Comparison of ENCODE assay signal across 29 cellular contexts in genomic region chr13:34734932-34735331, GRCh38.
"Had no signal": no experiment of that assay in that cellular context is flagged by ENCODE, and none has a peak within 500 bp of the region (broad histone marks: within the 10 kb centered on the region; RNA-seq: fewer than 3 reads in every experiment).

No MANE protein-coding gene starts in this region.

- H3K27ac ChIP-seq: adrenal gland, body of pancreas, dorsolateral prefrontal cortex, esophagus muscularis mucosa, gastroesophageal sphincter, WERI-Rb-1 had no signal

- ATAC-seq: activated CD4-positive, CD25-positive, alpha-beta regulatory T cell treated with anti-CD3 and anti-CD28 coated beads, Interleukin-2, amount 50 U/mL, for 24 hours; activated CD8-positive, alpha-beta T cell treated with anti-CD3 and anti-CD28 coated beads for 36 hours; activated naive CD8-positive, alpha-beta T cell treated with anti-CD3 and anti-CD28 coated beads, Interleukin-2, amount 50 U/mL, for 24 hours; activated T-cell treated with anti-CD3 and anti-CD28 coated beads, Interleukin-2, amount 50 U/mL, for 4 hours; activated T-helper 17 cell treated with anti-CD3 and anti-CD28 coated beads, Interleukin-2, amount 50 U/mL, for 72 hours; body of pancreas; gastroesophageal sphincter; T-helper 17 cell had no signal

- H3K4me3 ChIP-seq: adrenal gland, body of pancreas, coronary artery, dorsolateral prefrontal cortex, esophagus muscularis mucosa, gastroesophageal sphincter had no signal

- H3K4me1 ChIP-seq: adrenal gland had no signal

- DNase-seq: activated B cell treated with CpG ODN at 0.5 μM for 24 hours; activated CD4-positive, alpha-beta T cell treated with anti-CD3 and anti-CD28 coated beads for 48 hours; activated CD4-positive, alpha-beta T cell treated with anti-CD3 and anti-CD28 coated beads, Interleukin-2, amount 50 U/mL, for 1 hour; activated CD4-positive, alpha-beta T cell treated with anti-CD3 and anti-CD28 coated beads, Interleukin-2, amount 50 U/mL, for 48 hours; activated CD8-positive, alpha-beta memory T cell treated with anti-CD3 and anti-CD28 coated beads for 24 hours; activated CD8-positive, alpha-beta T cell treated with anti-CD3 and anti-CD28 coated beads for 36 hours; activated effector memory CD4-positive, alpha-beta T cell treated with Interleukin-2 at 50 U/mL for 16 hours; activated naive CD4-positive, alpha-beta T cell treated with anti-CD3 and anti-CD28 coated beads for 36 hours; activated naive CD8-positive, alpha-beta T cell treated with anti-CD3 and anti-CD28 coated beads for 36 hours; activated naive CD8-positive, alpha-beta T cell treated with anti-CD3 and anti-CD28 coated beads, Interleukin-2, amount 50 U/mL, for 24 hours; activated T-cell treated with anti-CD3 and anti-CD28 coated beads, Interleukin-2, amount 50 U/mL, for 4 hours; adrenal gland; amygdala; aorta; body of pancreas; dorsolateral prefrontal cortex; effector memory CD4-positive, alpha-beta T cell; endodermal cell; erythroblast; foreskin melanocyte; T-helper 1 cell; T-helper 17 cell; T1000; WERI-Rb-1 had no signal

- H3K36me3 ChIP-seq: adrenal gland, esophagus muscularis mucosa, gastroesophageal sphincter, WERI-Rb-1 had no signal

- H3K9me3 ChIP-seq: adrenal gland, body of pancreas, esophagus muscularis mucosa, gastroesophageal sphincter had no signal

- H3K27me3 ChIP-seq: adrenal gland, body of pancreas, dorsolateral prefrontal cortex, esophagus muscularis mucosa, gastroesophageal sphincter had no signal
